In genomic region chr15:69160976-69161877, GRCh38 we compare ENCODE assay signal across 8 cellular contexts. TPM values are rescaled to one million over a fixed set of nuclear protein-coding genes. Genes with fewer than 3 reads are reported as not detected.
A peak's percentile ranks its signal among the peaks of the same experiment; 100 is the strongest.
DNase-seq lines count a peak whose midpoint lies in the region; ATAC-seq and TF ChIP-seq lines count a peak whose summit lies in the region.

No MANE protein-coding gene starts in this region.

- under 1% methylated on average over 57 of the region's 57 CpGs for WGBS in liver

- CTCF ChIA-PET in activated CD4-positive, alpha-beta T cell treated with anti-CD3 and anti-CD28 coated beads, Interleukin-2, amount 10 ng/mL, durations not matched to agents 7 days and 5 days (lab: Charles Lee), result interaction anchor here (0.6 to 1.6 kb wide), 5 partner anchors 9 to 1372 kb away, joined by 3 to 6 read pairs (median 5); no protein-coding TSS in a partner anchor

- DNase-seq in ELR (ENCODE audit: low read depth), result peak; percentile 53
- DNase-seq in LoVo (ENCODE audit: low spot score), result peak; percentile 48
- DNase-seq in activated CD4-positive, alpha-beta T cell treated with anti-CD3 and anti-CD28 coated beads, Interleukin-2, amount 10 ng/mL, durations not matched to agents 7 days and 5 days, result peak; percentile 28
- DNase-seq in stimulated activated CD4-positive, alpha-beta T cell treated with anti-CD3 and anti-CD28 coated beads, Interleukin-4, amount 100 ng/mL, for 4 hours, result peak; percentile 16 to 18

- no peaks in the 10 kb centered on the region for H3K9me3 Mint-ChIP-seq in activated CD4-positive, alpha-beta T cell treated with anti-CD3 and anti-CD28 coated beads, Interleukin-2, amount 10 ng/mL, durations not matched to agents 7 days and 5 days

- peak overlapping the region; percentile 89 for H3K4me3 Mint-ChIP-seq in activated CD4-positive, alpha-beta T cell treated with anti-CD3 and anti-CD28 coated beads, Interleukin-2, amount 10 ng/mL, durations not matched to agents 7 days and 5 days

- no peak for TF ChIP-seq CTCF in liver (IDR thresholded peaks at IDR 0.05; ENCODE audit: low read depth, low read length, missing input control)

- TF ChIP-seq RAD21 in liver (IDR thresholded peaks at IDR 0.05), result peak; percentile 60 to 67

- H3K27ac ChIP-seq in duodenal mucosa (ENCODE audit: low read depth, low read length) (peak overlapping the region; percentile 72), liver (ENCODE audit: low read depth in 1 of 2, low read length in 2 of 2) (peak overlapping the region; percentile 62 to 88)

- H3K27ac Mint-ChIP-seq in activated CD4-positive, alpha-beta T cell treated with anti-CD3 and anti-CD28 coated beads, Interleukin-2, amount 10 ng/mL, durations not matched to agents 7 days and 5 days, result peak overlapping the region; percentile 86

- POLR2A ChIA-PET in activated CD4-positive, alpha-beta T cell treated with anti-CD3 and anti-CD28 coated beads, Interleukin-2, amount 10 ng/mL, durations not matched to agents 7 days and 5 days (lab: Charles Lee), result interaction anchor here (0.8 kb wide), 1 partner anchor 47 kb away, joined by 3 read pairs; no protein-coding TSS in a partner anchor

- H3K9ac ChIP-seq in duodenal mucosa (ENCODE audit: low read depth in 1 of 2, low read length in 2 of 2) (peak overlapping the region; percentile 78 to 94), liver (ENCODE audit: low read depth in 1 of 2, low read length in 2 of 2) (peak overlapping the region; percentile 80 to 82)

- H3K4me1 Mint-ChIP-seq in activated CD4-positive, alpha-beta T cell treated with anti-CD3 and anti-CD28 coated beads, Interleukin-2, amount 10 ng/mL, durations not matched to agents 7 days and 5 days, result peaks cover 15% of the 10 kb centered on the region

- H3K4me3 ChIP-seq in duodenal mucosa (ENCODE audit: low read depth in 1 of 2, low read length in 2 of 2) (peak overlapping the region; percentile 79 to 94), liver (ENCODE audit: low read depth in 1 of 3, low read length in 3 of 3) (peak overlapping the region; percentile 60 to 94 (median 83))

- H3K27me3 ChIP-seq in duodenal mucosa (ENCODE audit: control insufficient read depth in 1 of 2, insufficient read depth in 2 of 2, low read length in 2 of 2), result no peaks in the 10 kb centered on the region
- H3K27me3 ChIP-seq in liver (ENCODE audit: control insufficient read depth in 4 of 4, insufficient read depth in 4 of 4, low read length in 3 of 4), result no peaks in the 10 kb centered on the region

- H3K9me3 ChIP-seq in duodenal mucosa (ENCODE audit: control insufficient read depth in 1 of 2, low read length in 2 of 2) (no peaks in the 10 kb centered on the region), liver (ENCODE audit: control insufficient read depth in 4 of 4, low read length in 3 of 4) (no peaks in the 10 kb centered on the region)

- H3K36me3 ChIP-seq in duodenal mucosa (ENCODE audit: control insufficient read depth in 1 of 2, insufficient read depth in 2 of 2, low read length in 2 of 2) (no peaks in the 10 kb centered on the region), liver (ENCODE audit: control insufficient read depth in 4 of 4, insufficient read depth in 3 of 4, low read depth in 1 of 4, low read length in 3 of 4) (no peaks in the 10 kb centered on the region)

- H3K4me1 ChIP-seq in duodenal mucosa (ENCODE audit: control insufficient read depth in 1 of 2, insufficient read depth in 2 of 2, low read length in 2 of 2) (peaks cover 14 to 16% of the 10 kb centered on the region in 2 donors), liver (ENCODE audit: control insufficient read depth in 4 of 4, insufficient read depth in 4 of 4, low read length in 3 of 4) (peaks cover 2 to 15% (median 8%) of the 10 kb centered on the region in 4 donors)

- H3K36me3 Mint-ChIP-seq in activated CD4-positive, alpha-beta T cell treated with anti-CD3 and anti-CD28 coated beads, Interleukin-2, amount 10 ng/mL, durations not matched to agents 7 days and 5 days (ENCODE audit: low read depth), result no peaks in the 10 kb centered on the region

- ATAC-seq in GM19463 (IDR thresholded peaks at IDR 0.05; ENCODE audit: unreplicated experiment), result no peak
- no peak for ATAC-seq in GM21619 (IDR thresholded peaks at IDR 0.05; ENCODE audit: unreplicated experiment)

- peaks cover 18% of the 10 kb centered on the region for H3K27me3 Mint-ChIP-seq in activated CD4-positive, alpha-beta T cell treated with anti-CD3 and anti-CD28 coated beads, Interleukin-2, amount 10 ng/mL, durations not matched to agents 7 days and 5 days

TF ChIP-seq in liver, 16 proteins besides CTCF, POLR2A, EP300 and RAD21:
- TF ChIP-seq HNF4A (conservative IDR thresholded peaks at IDR 0.05) (peak in 1 of 2 donors; percentile 5), FOXA1 (IDR thresholded peaks at IDR 0.05) (no peak)
TF ChIP-seq in liver: peak in this region for 1.

RNA-seq across cellular contexts. Expression of gene GLCE, which starts 0.8 kb away (rescaled TPM):
- 1 to 10 TPM; 3.8 to 5.0 TPM for total RNA-seq in activated CD4-positive, alpha-beta T cell treated with anti-CD3 and anti-CD28 coated beads, Interleukin-2, amount 10 ng/mL, durations not matched to agents 7 days and 5 days
- 10 to 100 TPM; 17.5 to 26.3 TPM for total RNA-seq in liver
- 1 to 10 TPM; 6.8 to 9.9 TPM for polyA plus RNA-seq in liver
